Comparison of ENCODE assay signal across 8 cellular contexts in the genomic region with DNA sequence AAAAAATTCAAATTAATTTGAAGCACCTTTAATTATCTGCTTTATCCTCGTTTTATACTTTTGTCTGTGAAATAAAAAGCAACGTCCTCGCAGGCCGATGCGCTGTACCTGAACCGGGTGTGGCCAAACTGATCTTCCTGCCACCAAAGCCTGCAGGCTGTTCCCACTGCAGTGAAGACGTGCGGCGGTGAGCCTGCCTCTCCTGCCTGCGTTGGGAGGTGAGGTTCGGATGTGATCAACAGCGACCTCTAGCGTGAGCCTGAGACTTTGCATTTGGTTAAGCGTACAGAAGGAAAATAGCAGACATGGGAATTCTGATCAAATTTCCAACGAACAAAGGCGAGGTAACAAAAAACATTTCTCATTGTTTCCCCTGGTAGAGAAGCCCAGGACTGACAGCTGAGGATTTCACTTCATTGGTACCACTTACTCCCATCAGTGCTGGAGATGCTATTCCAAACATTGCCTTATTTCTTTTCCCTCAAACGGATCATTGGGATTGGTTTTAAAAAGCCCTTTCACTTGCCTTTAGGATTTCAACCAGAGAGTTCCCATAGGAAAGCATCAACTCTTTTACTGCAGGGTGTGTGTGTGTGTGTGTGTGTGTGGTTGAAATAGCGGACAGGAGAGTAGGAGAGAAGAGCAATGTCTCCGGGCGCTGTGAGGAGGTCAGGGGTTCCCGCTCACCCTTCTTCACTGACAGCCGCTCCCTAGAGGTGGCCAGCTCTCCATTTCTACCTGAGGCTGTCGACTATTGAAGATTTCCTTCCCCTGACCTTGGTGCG. TPM values are rescaled to one million over a fixed set of nuclear protein-coding genes. Genes with fewer than 3 reads are reported as not detected.
DNase-seq lines count a peak whose midpoint lies in the region; ATAC-seq and FAIRE-seq lines count a peak whose summit lies in the region.

No MANE protein-coding gene starts in this region.

- ATAC-seq in activated CD8-positive, alpha-beta memory T cell treated with anti-CD3 and anti-CD28 coated beads, Interleukin-2, amount 10 ng/mL, durations not matched to agents 7 days and 5 days = peak; percentile 89

- peak overlapping the region; percentile 34 for H3K4me3 Mint-ChIP-seq in activated CD8-positive, alpha-beta memory T cell treated with anti-CD3 and anti-CD28 coated beads, Interleukin-2, amount 10 ng/mL, durations not matched to agents 7 days and 5 days

- peaks cover 41% of the 10 kb centered on the region for H3K4me1 Mint-ChIP-seq in activated CD8-positive, alpha-beta memory T cell treated with anti-CD3 and anti-CD28 coated beads, Interleukin-2, amount 10 ng/mL, durations not matched to agents 7 days and 5 days

- peak; percentile 39 for FAIRE-seq in endometrium (lab: Jason Lieb, UNC)

- H3K27me3 Mint-ChIP-seq in activated CD8-positive, alpha-beta memory T cell treated with anti-CD3 and anti-CD28 coated beads, Interleukin-2, amount 10 ng/mL, durations not matched to agents 7 days and 5 days = no peaks in the 10 kb centered on the region

- CTCF ChIA-PET in activated CD8-positive, alpha-beta memory T cell treated with anti-CD3 and anti-CD28 coated beads, Interleukin-2, amount 10 ng/mL, durations not matched to agents 7 days and 5 days (lab: Charles Lee) = interaction anchor here (0.5 to 2.4 kb wide), 18 partner anchors 10 to 743 kb away, joined by 3 to 10 read pairs (median 3); no protein-coding TSS in a partner anchor

- no peaks in the 10 kb centered on the region for H3K36me3 Mint-ChIP-seq in activated CD8-positive, alpha-beta memory T cell treated with anti-CD3 and anti-CD28 coated beads, Interleukin-2, amount 10 ng/mL, durations not matched to agents 7 days and 5 days

- H3K9me3 Mint-ChIP-seq in activated CD8-positive, alpha-beta memory T cell treated with anti-CD3 and anti-CD28 coated beads, Interleukin-2, amount 10 ng/mL, durations not matched to agents 7 days and 5 days (ENCODE audit: low read depth) = no peaks in the 10 kb centered on the region

- peak overlapping the region; percentile 41 for H3K27ac Mint-ChIP-seq in activated CD8-positive, alpha-beta memory T cell treated with anti-CD3 and anti-CD28 coated beads, Interleukin-2, amount 10 ng/mL, durations not matched to agents 7 days and 5 days

- peak; percentile 83 for DNase-seq in AG20443 (ENCODE audit: low spot score)
- DNase-seq in GM19238 (ENCODE audit: insufficient read length, low spot score) = peak; percentile 44
- peak; percentile 80 for DNase-seq in HuH-7 (ENCODE audit: low spot score)
- DNase-seq in NOMO-1 treated with dmso at 0.1 percent for 144 hours (lab: John Stamatoyannopoulos, UW; ENCODE audit: unreplicated experiment) = peak; percentile 74
- peak; percentile 87 for DNase-seq in activated CD8-positive, alpha-beta memory T cell treated with anti-CD3 and anti-CD28 coated beads, Interleukin-2, amount 10 ng/mL, durations not matched to agents 7 days and 5 days
- peak; percentile 56 for DNase-seq in middle frontal gyrus (ENCODE audit: extremely low spot score, low spot score)
- peak; percentile 48 to 55 for DNase-seq in stimulated activated CD8-positive, alpha-beta memory T cell treated with anti-CD3 and anti-CD28 coated beads, Interleukin-7, amount 100 ng/mL, for 1 hour (ENCODE audit: low read depth in 2 of 2)

RNA-seq across cellular contexts. Expression of gene CCN6, which starts 56.6 kb away (rescaled TPM):
- total RNA-seq in activated CD8-positive, alpha-beta memory T cell treated with anti-CD3 and anti-CD28 coated beads, Interleukin-2, amount 10 ng/mL, durations not matched to agents 7 days and 5 days = not detected

Comparison
In these comparisons a context has a peak if more than half of its experiments do, and no peak if none do; other contexts are left out.
1. Peak in every context shown above with its lines: DNase-seq and ATAC-seq.